In the genomic region with DNA sequence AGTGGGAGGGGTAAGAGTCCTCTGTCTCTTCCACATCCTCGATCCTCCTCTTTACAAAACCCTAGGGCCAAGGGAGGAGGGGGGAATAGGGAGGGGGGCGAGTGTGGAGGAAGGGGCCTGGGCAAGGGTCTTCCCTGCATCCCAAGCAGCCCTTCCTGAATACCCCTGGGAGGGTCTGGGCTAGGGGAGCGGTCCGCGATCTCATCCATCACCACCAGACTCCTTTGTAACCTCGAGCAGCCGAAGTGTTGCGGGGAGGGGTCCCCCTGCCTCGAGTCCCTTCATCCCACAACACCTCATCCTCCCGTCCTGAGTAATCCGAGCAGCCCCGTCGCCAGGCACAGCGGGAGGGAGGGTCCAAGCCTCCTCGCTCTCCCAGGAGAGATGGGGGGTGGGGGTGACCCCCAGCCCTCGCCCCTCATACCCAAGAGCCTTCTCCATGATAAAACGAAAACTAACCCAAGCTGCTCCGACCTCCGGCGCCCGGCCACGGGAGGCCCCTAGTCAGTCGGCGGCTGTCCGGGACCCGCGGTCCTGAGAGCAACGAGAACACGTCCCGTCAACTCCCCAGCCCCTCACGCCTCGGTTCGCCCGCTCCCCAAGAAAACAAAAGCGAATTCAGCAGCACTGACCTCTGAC, we compare ENCODE assay signal across 9 cellular contexts. TPM values are rescaled to one million over a fixed set of nuclear protein-coding genes. Genes with fewer than 3 reads are reported as not detected.
DNase-seq lines count a peak whose midpoint lies in the region; ATAC-seq, FAIRE-seq and TF ChIP-seq lines count a peak whose summit lies in the region.
"Had no signal": no experiment of that assay in that cellular context is flagged by ENCODE, and none has a peak within 500 bp of the region (broad histone marks: within the 10 kb centered on the region; RNA-seq: fewer than 3 reads in every experiment).

No MANE protein-coding gene starts in this region.

- H3K27ac ChIP-seq in CD4-positive, alpha-beta T cell (ENCODE audit: low read depth, low read length): no peak overlapping the region

- intact Hi-C loops in CD4-positive, alpha-beta T cell (cut with DNase I, micrococcal nuclease): loop anchor here (1.0 to 10.0 kb wide), 5 partner anchors 30 to 859 kb away; a partner anchor contains a TSS
- intact Hi-C loops in dendritic cell treated with granulocyte-macrophage colony-stimulating factor and Interleukin-4, amounts not matched to agents 40 ng/mL and 50 ng/mL, for 4 days (cut with micrococcal nuclease): loop anchor here (2.0 kb wide), 1 partner anchor 19 kb away; no protein-coding TSS in a partner anchor
- intact Hi-C loops in natural killer cell (cut with micrococcal nuclease): no loop called here

- no peak for TF ChIP-seq CTCF in CD4-positive, alpha-beta T cell (IDR thresholded peaks at IDR 0.05)
- TF ChIP-seq CTCF in natural killer cell (IDR thresholded peaks at IDR 0.05): no peak

- no peaks in the 10 kb centered on the region for H3K9me3 ChIP-seq in CD4-positive, alpha-beta T cell (ENCODE audit: control insufficient read depth, low read length)
- H3K9me3 ChIP-seq in MG63: no peaks in the 10 kb centered on the region

- peak in 2 of 10 experiments; percentile 15 to 29 for DNase-seq in CD4-positive, alpha-beta T cell
- no peak for DNase-seq in MG63
- DNase-seq in natural killer cell: no peak
- no peak for DNase-seq in NCI-H1694 treated with DMSO at 0.1 percent for 48 hours (lab: John Stamatoyannopoulos, UW)
- DNase-seq in RCC 7860 (ENCODE audit: low spot score): no peak
- DNase-seq in activated CD8-positive, alpha-beta memory T cell treated with anti-CD3 and anti-CD28 coated beads, Interleukin-2, amount 50 U/mL, for 48 hours: no peak

- no peaks in the 10 kb centered on the region for H3K36me3 Mint-ChIP-seq in CD4-positive, alpha-beta T cell (ENCODE audit: low read depth)
- H3K36me3 Mint-ChIP-seq in dendritic cell treated with granulocyte-macrophage colony-stimulating factor and Interleukin-4, amounts not matched to agents 40 ng/mL and 50 ng/mL, for 4 days (ENCODE audit: low read depth): no peaks in the 10 kb centered on the region
- H3K36me3 Mint-ChIP-seq in natural killer cell: no peaks in the 10 kb centered on the region

- H3K4me1 Mint-ChIP-seq in CD4-positive, alpha-beta T cell (ENCODE audit: low read depth): peaks cover 21% of the 10 kb centered on the region
- H3K4me1 Mint-ChIP-seq in dendritic cell treated with granulocyte-macrophage colony-stimulating factor and Interleukin-4, amounts not matched to agents 40 ng/mL and 50 ng/mL, for 4 days (ENCODE audit: low read depth): peaks cover 32% of the 10 kb centered on the region
- H3K4me1 Mint-ChIP-seq in natural killer cell: peaks cover 16 to 20% of the 10 kb centered on the region in 2 donors

- peaks cover 37% of the 10 kb centered on the region for H3K27me3 ChIP-seq in CD4-positive, alpha-beta T cell (ENCODE audit: control insufficient read depth, insufficient read depth, low read length)
- H3K27me3 ChIP-seq in MG63: no peaks in the 10 kb centered on the region

- CTCF ChIA-PET in CD4-positive, alpha-beta T cell (lab: Charles Lee): interaction anchor here (1.0 to 1.2 kb wide), 3 partner anchors 51 to 982 kb away, joined by 3 to 5 read pairs (median 3); no protein-coding TSS in a partner anchor

- no peak overlapping the region for H3K27ac Mint-ChIP-seq in CD4-positive, alpha-beta T cell
- H3K27ac Mint-ChIP-seq in dendritic cell treated with granulocyte-macrophage colony-stimulating factor and Interleukin-4, amounts not matched to agents 40 ng/mL and 50 ng/mL, for 4 days: no peak overlapping the region
- H3K27ac Mint-ChIP-seq in natural killer cell: no peak overlapping the region

- no peak overlapping the region for H3K4me3 Mint-ChIP-seq in CD4-positive, alpha-beta T cell
- peak overlapping the region; percentile 74 for H3K4me3 Mint-ChIP-seq in dendritic cell treated with granulocyte-macrophage colony-stimulating factor and Interleukin-4, amounts not matched to agents 40 ng/mL and 50 ng/mL, for 4 days
- peak overlapping the region; percentile 72 for H3K4me3 Mint-ChIP-seq in natural killer cell

- peaks cover 2% of the 10 kb centered on the region for H3K9me3 Mint-ChIP-seq in CD4-positive, alpha-beta T cell
- peaks cover 8% of the 10 kb centered on the region for H3K9me3 Mint-ChIP-seq in dendritic cell treated with granulocyte-macrophage colony-stimulating factor and Interleukin-4, amounts not matched to agents 40 ng/mL and 50 ng/mL, for 4 days
- no peaks in the 10 kb centered on the region for H3K9me3 Mint-ChIP-seq in natural killer cell

- no peaks in the 10 kb centered on the region for H3K36me3 ChIP-seq in MG63

- no peak for FAIRE-seq in RCC 7860 (lab: Jason Lieb, UNC)

- ATAC-seq in CD4-positive, alpha-beta T cell (ENCODE audit: poor library complexity): peak; percentile 7
- ATAC-seq in GM19452 (IDR thresholded peaks at IDR 0.05; ENCODE audit: unreplicated experiment): peak; percentile 19
- ATAC-seq in natural killer cell: peak in 2 of 3 donors; percentile 5 to 12

- H3K4me3 ChIP-seq in MG63: peak overlapping the region; percentile 27

- POLR2A ChIA-PET in CD4-positive, alpha-beta T cell (lab: Charles Lee): interaction anchor here (0.6 to 1.9 kb wide), 7 partner anchors 13 to 92 kb away, joined by 3 to 14 read pairs (median 4); no protein-coding TSS in a partner anchor

- peaks cover 35% of the 10 kb centered on the region for H3K27me3 Mint-ChIP-seq in CD4-positive, alpha-beta T cell
- peaks cover 48% of the 10 kb centered on the region for H3K27me3 Mint-ChIP-seq in dendritic cell treated with granulocyte-macrophage colony-stimulating factor and Interleukin-4, amounts not matched to agents 40 ng/mL and 50 ng/mL, for 4 days
- H3K27me3 Mint-ChIP-seq in natural killer cell (ENCODE audit: low read depth in 2 of 2): peaks cover 32 to 40% of the 10 kb centered on the region in 2 donors

RNA-seq across cellular contexts. Expression of a gene that starts 0.5 kb away (rescaled TPM):
- 1 to 10 TPM in 1 of 2 experiments, under 1 TPM in 1; 0.89 to 1.1 TPM for total RNA-seq in CD4-positive, alpha-beta T cell
- not detected in 2 replicates for total RNA-seq in MG63 (2014; rRNA removed; shearing (Covaris generic); ENCODE audit: low replicate concordance)
- 10 to 100 TPM in 1 of 3 donors, 1 to 10 TPM in 2; 2.4 to 13.3 (median 3.2) TPM for total RNA-seq in natural killer cell
- total RNA-seq: myocyte had no signal
